1 cellular context compared by ENCODE assay signal in the genomic region with DNA sequence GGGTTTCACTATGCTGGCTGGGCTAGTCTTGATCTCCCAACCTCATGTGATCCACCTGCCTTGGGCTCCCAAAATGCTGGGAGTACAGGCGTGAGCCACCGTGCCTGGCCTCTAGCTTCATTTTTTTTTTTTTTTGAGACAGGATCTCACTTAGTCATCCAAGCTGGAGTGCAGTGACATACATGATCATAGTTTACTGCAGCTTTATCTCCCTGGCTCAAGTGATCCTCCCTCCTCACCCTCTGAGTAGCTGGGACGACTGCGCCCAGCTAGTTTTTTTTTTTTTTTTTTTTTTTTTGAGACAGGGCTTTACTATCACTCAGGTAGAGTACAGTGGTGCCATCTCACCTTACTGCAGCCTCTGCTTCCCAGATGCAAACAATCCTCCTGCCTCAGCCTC.
TF ChIP-seq lines count a peak whose summit lies in the region.

No MANE protein-coding gene starts in this region.

TF ChIP-seq in K562, 482 proteins besides CTCF, POLR2A, EP300 and RAD21 (continued from another document and continues in another):
- TF ChIP-seq, protein P1, sequence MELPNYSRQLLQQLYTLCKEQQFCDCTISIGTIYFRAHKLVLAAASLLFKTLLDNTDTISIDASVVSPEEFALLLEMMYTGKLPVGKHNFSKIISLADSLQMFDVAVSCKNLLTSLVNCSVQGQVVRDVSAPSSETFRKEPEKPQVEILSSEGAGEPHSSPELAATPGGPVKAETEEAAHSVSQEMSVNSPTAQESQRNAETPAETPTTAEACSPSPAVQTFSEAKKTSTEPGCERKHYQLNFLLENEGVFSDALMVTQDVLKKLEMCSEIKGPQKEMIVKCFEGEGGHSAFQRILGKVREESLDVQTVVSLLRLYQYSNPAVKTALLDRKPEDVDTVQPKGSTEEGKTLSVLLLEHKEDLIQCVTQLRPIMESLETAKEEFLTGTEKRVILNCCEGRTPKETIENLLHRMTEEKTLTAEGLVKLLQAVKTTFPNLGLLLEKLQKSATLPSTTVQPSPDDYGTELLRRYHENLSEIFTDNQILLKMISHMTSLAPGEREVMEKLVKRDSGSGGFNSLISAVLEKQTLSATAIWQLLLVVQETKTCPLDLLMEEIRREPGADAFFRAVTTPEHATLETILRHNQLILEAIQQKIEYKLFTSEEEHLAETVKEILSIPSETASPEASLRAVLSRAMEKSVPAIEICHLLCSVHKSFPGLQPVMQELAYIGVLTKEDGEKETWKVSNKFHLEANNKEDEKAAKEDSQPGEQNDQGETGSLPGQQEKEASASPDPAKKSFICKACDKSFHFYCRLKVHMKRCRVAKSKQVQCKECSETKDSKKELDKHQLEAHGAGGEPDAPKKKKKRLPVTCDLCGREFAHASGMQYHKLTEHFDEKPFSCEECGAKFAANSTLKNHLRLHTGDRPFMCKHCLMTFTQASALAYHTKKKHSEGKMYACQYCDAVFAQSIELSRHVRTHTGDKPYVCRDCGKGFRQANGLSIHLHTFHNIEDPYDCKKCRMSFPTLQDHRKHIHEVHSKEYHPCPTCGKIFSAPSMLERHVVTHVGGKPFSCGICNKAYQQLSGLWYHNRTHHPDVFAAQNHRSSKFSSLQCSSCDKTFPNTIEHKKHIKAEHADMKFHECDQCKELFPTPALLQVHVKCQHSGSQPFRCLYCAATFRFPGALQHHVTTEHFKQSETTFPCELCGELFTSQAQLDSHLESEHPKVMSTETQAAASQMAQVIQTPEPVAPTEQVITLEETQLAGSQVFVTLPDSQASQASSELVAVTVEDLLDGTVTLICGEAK (IDR thresholded peaks at IDR 0.05), result peak; percentile 86
- TF ChIP-seq, protein P1 (CRISPR knock-in tag; IDR thresholded peaks at IDR 0.05), result peak; percentile 21; the same call in 1 of the 2 replicates
- TF ChIP-seq ZNF263 (CRISPR knock-in tag; IDR thresholded peaks at IDR 0.05; ENCODE audit: borderline replicate concordance) (peak; percentile 70; the same call in 1 of the 2 replicates), NBN (IDR thresholded peaks at IDR 0.05; ENCODE audit: low read depth) (no peak), ELF4 (CRISPR knock-in tag; IDR thresholded peaks at IDR 0.05) (no peak), DPF2 (IDR thresholded peaks at IDR 0.05) (peak; percentile 45), DNMT1 (IDR thresholded peaks at IDR 0.05) (no peak), FOSL1 (tag; conservative IDR thresholded peaks at IDR 0.05) (peak; percentile 66), ETV5 (CRISPR knock-in tag; IDR thresholded peaks at IDR 0.05; ENCODE audit: low read depth) (no peak), DACH1 (IDR thresholded peaks at IDR 0.05; ENCODE audit: partially characterized antibody) (no peak), SMARCA4 (IDR thresholded peaks at IDR 0.05) (peak; percentile 59), CBX1 (IDR thresholded peaks at IDR 0.05; ENCODE audit: low read depth) (no peak), TAF9B (IDR thresholded peaks at IDR 0.05; ENCODE audit: partially characterized antibody) (no peak), PHB (CRISPR knock-in tag; IDR thresholded peaks at IDR 0.05) (no peak), STAT5B (CRISPR knock-in tag; IDR thresholded peaks at IDR 0.05) (no peak), ZNF324 (CRISPR knock-in tag; IDR thresholded peaks at IDR 0.05) (no peak), SLC30A9 (CRISPR knock-in tag; IDR thresholded peaks at IDR 0.05) (no peak), NCOR1 (IDR thresholded peaks at IDR 0.05) (no peak), PHB2 (IDR thresholded peaks at IDR 0.05; ENCODE audit: low read depth) (no peak), ZNF347 (CRISPR knock-in tag; IDR thresholded peaks at IDR 0.05; ENCODE audit: low read depth) (no peak), SMARCE1 (IDR thresholded peaks at IDR 0.05) (peak; percentile 31; the same call in 1 of the 2 replicates), ZNF551 (CRISPR knock-in tag; IDR thresholded peaks at IDR 0.05) (no peak), ZNF316 (IDR thresholded peaks at IDR 0.05) (peak; percentile 48), TCF3 (CRISPR knock-in tag; IDR thresholded peaks at IDR 0.05) (peak; percentile 27; the same call in 1 of the 2 replicates), ZNF384 (IDR thresholded peaks at IDR 0.05; ENCODE audit: low read depth, low read length) (peak; percentile 97), ESRRB (CRISPR knock-in tag; IDR thresholded peaks at IDR 0.05; ENCODE audit: borderline replicate concordance) (no peak), RBM15 (IDR thresholded peaks at IDR 0.05; ENCODE audit: insufficient read depth, low read length) (no peak), ZKSCAN8 (CRISPR knock-in tag; IDR thresholded peaks at IDR 0.05) (no peak), ZNF764 (CRISPR knock-in tag; IDR thresholded peaks at IDR 0.05; ENCODE audit: low read depth) (no peak), ZNF76 (CRISPR knock-in tag; IDR thresholded peaks at IDR 0.05; ENCODE audit: borderline replicate concordance) (no peak), KHSRP (IDR thresholded peaks at IDR 0.05) (no peak), BACH1 (tag; IDR thresholded peaks at IDR 0.05) (no peak), SIN3A (IDR thresholded peaks at IDR 0.05; ENCODE audit: borderline replicate concordance in 2 of 2, control insufficient read depth in 1 of 2, low read depth in 2 of 2, low read length in 2 of 2) (no peak), KLF16 (IDR thresholded peaks at IDR 0.05) (no peak)
- TF ChIP-seq, protein P2, sequence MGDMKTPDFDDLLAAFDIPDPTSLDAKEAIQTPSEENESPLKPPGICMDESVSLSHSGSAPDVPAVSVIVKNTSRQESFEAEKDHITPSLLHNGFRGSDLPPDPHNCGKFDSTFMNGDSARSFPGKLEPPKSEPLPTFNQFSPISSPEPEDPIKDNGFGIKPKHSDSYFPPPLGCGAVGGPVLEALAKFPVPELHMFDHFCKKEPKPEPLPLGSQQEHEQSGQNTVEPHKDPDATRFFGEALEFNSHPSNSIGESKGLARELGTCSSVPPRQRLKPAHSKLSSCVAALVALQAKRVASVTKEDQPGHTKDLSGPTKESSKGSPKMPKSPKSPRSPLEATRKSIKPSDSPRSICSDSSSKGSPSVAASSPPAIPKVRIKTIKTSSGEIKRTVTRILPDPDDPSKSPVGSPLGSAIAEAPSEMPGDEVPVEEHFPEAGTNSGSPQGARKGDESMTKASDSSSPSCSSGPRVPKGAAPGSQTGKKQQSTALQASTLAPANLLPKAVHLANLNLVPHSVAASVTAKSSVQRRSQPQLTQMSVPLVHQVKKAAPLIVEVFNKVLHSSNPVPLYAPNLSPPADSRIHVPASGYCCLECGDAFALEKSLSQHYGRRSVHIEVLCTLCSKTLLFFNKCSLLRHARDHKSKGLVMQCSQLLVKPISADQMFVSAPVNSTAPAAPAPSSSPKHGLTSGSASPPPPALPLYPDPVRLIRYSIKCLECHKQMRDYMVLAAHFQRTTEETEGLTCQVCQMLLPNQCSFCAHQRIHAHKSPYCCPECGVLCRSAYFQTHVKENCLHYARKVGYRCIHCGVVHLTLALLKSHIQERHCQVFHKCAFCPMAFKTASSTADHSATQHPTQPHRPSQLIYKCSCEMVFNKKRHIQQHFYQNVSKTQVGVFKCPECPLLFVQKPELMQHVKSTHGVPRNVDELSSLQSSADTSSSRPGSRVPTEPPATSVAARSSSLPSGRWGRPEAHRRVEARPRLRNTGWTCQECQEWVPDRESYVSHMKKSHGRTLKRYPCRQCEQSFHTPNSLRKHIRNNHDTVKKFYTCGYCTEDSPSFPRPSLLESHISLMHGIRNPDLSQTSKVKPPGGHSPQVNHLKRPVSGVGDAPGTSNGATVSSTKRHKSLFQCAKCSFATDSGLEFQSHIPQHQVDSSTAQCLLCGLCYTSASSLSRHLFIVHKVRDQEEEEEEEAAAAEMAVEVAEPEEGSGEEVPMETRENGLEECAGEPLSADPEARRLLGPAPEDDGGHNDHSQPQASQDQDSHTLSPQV (IDR thresholded peaks at IDR 0.05), result no peak
- TF ChIP-seq, protein P3, sequence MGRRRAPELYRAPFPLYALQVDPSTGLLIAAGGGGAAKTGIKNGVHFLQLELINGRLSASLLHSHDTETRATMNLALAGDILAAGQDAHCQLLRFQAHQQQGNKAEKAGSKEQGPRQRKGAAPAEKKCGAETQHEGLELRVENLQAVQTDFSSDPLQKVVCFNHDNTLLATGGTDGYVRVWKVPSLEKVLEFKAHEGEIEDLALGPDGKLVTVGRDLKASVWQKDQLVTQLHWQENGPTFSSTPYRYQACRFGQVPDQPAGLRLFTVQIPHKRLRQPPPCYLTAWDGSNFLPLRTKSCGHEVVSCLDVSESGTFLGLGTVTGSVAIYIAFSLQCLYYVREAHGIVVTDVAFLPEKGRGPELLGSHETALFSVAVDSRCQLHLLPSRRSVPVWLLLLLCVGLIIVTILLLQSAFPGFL (CRISPR knock-in tag; IDR thresholded peaks at IDR 0.05), result no peak
- TF ChIP-seq, protein P4, sequence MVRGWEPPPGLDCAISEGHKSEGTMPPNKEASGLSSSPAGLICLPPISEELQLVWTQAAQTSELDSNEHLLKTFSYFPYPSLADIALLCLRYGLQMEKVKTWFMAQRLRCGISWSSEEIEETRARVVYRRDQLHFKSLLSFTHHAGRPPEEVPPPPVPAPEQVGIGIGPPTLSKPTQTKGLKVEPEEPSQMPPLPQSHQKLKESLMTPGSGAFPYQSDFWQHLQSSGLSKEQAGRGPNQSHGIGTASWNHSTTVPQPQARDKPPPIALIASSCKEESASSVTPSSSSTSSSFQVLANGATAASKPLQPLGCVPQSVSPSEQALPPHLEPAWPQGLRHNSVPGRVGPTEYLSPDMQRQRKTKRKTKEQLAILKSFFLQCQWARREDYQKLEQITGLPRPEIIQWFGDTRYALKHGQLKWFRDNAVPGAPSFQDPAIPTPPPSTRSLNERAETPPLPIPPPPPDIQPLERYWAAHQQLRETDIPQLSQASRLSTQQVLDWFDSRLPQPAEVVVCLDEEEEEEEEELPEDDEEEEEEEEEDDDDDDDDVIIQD (CRISPR knock-in tag; IDR thresholded peaks at IDR 0.05), result no peak
- TF ChIP-seq, protein P5, sequence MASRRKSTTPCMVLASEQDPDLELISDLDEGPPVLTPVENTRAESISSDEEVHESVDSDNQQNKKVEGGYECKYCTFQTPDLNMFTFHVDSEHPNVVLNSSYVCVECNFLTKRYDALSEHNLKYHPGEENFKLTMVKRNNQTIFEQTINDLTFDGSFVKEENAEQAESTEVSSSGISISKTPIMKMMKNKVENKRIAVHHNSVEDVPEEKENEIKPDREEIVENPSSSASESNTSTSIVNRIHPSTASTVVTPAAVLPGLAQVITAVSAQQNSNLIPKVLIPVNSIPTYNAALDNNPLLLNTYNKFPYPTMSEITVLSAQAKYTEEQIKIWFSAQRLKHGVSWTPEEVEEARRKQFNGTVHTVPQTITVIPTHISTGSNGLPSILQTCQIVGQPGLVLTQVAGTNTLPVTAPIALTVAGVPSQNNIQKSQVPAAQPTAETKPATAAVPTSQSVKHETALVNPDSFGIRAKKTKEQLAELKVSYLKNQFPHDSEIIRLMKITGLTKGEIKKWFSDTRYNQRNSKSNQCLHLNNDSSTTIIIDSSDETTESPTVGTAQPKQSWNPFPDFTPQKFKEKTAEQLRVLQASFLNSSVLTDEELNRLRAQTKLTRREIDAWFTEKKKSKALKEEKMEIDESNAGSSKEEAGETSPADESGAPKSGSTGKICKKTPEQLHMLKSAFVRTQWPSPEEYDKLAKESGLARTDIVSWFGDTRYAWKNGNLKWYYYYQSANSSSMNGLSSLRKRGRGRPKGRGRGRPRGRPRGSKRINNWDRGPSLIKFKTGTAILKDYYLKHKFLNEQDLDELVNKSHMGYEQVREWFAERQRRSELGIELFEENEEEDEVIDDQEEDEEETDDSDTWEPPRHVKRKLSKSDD (conservative IDR thresholded peaks at IDR 0.05; ENCODE audit: low read length), result no peak
- TF ChIP-seq, protein P6, sequence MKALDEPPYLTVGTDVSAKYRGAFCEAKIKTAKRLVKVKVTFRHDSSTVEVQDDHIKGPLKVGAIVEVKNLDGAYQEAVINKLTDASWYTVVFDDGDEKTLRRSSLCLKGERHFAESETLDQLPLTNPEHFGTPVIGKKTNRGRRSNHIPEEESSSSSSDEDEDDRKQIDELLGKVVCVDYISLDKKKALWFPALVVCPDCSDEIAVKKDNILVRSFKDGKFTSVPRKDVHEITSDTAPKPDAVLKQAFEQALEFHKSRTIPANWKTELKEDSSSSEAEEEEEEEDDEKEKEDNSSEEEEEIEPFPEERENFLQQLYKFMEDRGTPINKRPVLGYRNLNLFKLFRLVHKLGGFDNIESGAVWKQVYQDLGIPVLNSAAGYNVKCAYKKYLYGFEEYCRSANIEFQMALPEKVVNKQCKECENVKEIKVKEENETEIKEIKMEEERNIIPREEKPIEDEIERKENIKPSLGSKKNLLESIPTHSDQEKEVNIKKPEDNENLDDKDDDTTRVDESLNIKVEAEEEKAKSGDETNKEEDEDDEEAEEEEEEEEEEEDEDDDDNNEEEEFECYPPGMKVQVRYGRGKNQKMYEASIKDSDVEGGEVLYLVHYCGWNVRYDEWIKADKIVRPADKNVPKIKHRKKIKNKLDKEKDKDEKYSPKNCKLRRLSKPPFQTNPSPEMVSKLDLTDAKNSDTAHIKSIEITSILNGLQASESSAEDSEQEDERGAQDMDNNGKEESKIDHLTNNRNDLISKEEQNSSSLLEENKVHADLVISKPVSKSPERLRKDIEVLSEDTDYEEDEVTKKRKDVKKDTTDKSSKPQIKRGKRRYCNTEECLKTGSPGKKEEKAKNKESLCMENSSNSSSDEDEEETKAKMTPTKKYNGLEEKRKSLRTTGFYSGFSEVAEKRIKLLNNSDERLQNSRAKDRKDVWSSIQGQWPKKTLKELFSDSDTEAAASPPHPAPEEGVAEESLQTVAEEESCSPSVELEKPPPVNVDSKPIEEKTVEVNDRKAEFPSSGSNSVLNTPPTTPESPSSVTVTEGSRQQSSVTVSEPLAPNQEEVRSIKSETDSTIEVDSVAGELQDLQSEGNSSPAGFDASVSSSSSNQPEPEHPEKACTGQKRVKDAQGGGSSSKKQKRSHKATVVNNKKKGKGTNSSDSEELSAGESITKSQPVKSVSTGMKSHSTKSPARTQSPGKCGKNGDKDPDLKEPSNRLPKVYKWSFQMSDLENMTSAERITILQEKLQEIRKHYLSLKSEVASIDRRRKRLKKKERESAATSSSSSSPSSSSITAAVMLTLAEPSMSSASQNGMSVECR (CRISPR knock-in tag; IDR thresholded peaks at IDR 0.05), result no peak
